ENCODE assay signal across 31 cellular contexts in genomic region chr2:118295592-118296390, GRCh38.
"Had no signal": no experiment of that assay in that cellular context is flagged by ENCODE, and none has a peak within 500 bp of the region (broad histone marks: within the 10 kb centered on the region; RNA-seq: fewer than 3 reads in every experiment).

No MANE protein-coding gene starts in this region.

- ATAC-seq: natural killer cell; psoas muscle; right cardiac atrium; sciatic nerve; stimulated activated memory B cell treated with anti-CD40 and anti-IgM and Interleukin-4, amounts not matched to agents 10 μg/mL and 1 μg/mL and 100 μg/mL, for 72 hours; stimulated activated naive CD8-positive, alpha-beta T cell treated with anti-CD3 and anti-CD28 coated beads, Interleukin-15, amount 100 ng/mL, for 72 hours; stimulated activated naive CD8-positive, alpha-beta T cell treated with anti-CD3 and anti-CD28 coated beads, Interleukin-15, Interleukin-2, amounts not matched to agents 100 U/mL and 50 U/mL, for 24 hours; upper lobe of right lung had no signal

- H3K9ac ChIP-seq: neural progenitor cell, parathyroid adenoma had no signal

- H3K4me1 Mint-ChIP-seq: natural killer cell; neural progenitor cell; stimulated activated memory B cell treated with anti-CD40 and anti-IgM and Interleukin-4, amounts not matched to agents 10 μg/mL and 1 μg/mL and 100 μg/mL, for 72 hours; stimulated activated naive CD8-positive, alpha-beta T cell treated with anti-CD3 and anti-CD28 coated beads, Interleukin-15, amount 100 ng/mL, for 72 hours had no signal

- H3K27me3 ChIP-seq: neural progenitor cell, ovary, testis, transverse colon had no signal

- H3K27ac Mint-ChIP-seq: natural killer cell; nephron; neural progenitor cell; progenitor cell of endocrine pancreas; stimulated activated memory B cell treated with anti-CD40 and anti-IgM and Interleukin-4, amounts not matched to agents 10 μg/mL and 1 μg/mL and 100 μg/mL, for 72 hours; stimulated activated naive CD8-positive, alpha-beta T cell treated with anti-CD3 and anti-CD28 coated beads, Interleukin-15, amount 100 ng/mL, for 72 hours; type B pancreatic cell had no signal

- H3K36me3 Mint-ChIP-seq: natural killer cell; neural progenitor cell; stimulated activated memory B cell treated with anti-CD40 and anti-IgM and Interleukin-4, amounts not matched to agents 10 μg/mL and 1 μg/mL and 100 μg/mL, for 72 hours; type B pancreatic cell had no signal

- H3K9me3 Mint-ChIP-seq: natural killer cell; stimulated activated memory B cell treated with anti-CD40 and anti-IgM and Interleukin-4, amounts not matched to agents 10 μg/mL and 1 μg/mL and 100 μg/mL, for 72 hours; stimulated activated naive CD8-positive, alpha-beta T cell treated with anti-CD3 and anti-CD28 coated beads, Interleukin-15, amount 100 ng/mL, for 72 hours had no signal

- H3K9me3 ChIP-seq: ovary, psoas muscle, spleen, suprapubic skin, testis, tibial artery, transverse colon, upper lobe of right lung, uterus had no signal

- DNase-seq: natural killer cell; occipital lobe; ovary; posterior cingulate gyrus; psoas muscle; right cardiac atrium; spleen; stimulated activated CD4-positive, alpha-beta T cell treated with anti-CD3 and anti-CD28 coated beads, Interleukin-12 subunit alpha, Interleukin-12 subunit beta, amount 100 ng/mL, for 4 hours; stimulated activated CD4-positive, alpha-beta T cell treated with anti-CD3 and anti-CD28 coated beads, Interleukin-1b, Interleukin-23, amount 100 ng/mL, for 48 hours; stimulated activated CD4-positive, alpha-beta T cell treated with anti-CD3 and anti-CD28 coated beads, Interleukin-4, amount 100 ng/mL, for 1 hour; stimulated activated CD4-positive, alpha-beta T cell treated with anti-CD3 and anti-CD28 coated beads, Interleukin-4, amount 100 ng/mL, for 4 hours; stimulated activated CD8-positive, alpha-beta memory T cell treated with anti-CD3 and anti-CD28 coated beads, Interleukin-4, amount 100 ng/mL, for 48 hours; stimulated activated naive CD4-positive, alpha-beta T cell; stimulated activated naive CD8-positive, alpha-beta T cell treated with anti-CD3 and anti-CD28 coated beads, Interleukin-15, amount 100 ng/mL, for 72 hours; stimulated activated naive CD8-positive, alpha-beta T cell treated with anti-CD3 and anti-CD28 coated beads, Interleukin-15, Interleukin-2, amounts not matched to agents 100 U/mL and 50 U/mL, for 24 hours; substantia nigra; testis; tibial artery; transverse colon; upper lobe of right lung; uterus had no signal

- H3K27ac ChIP-seq: neural progenitor cell, ovary, parathyroid adenoma, psoas muscle, skin epidermis, spleen, suprapubic skin, testis, tibial artery, transverse colon, upper lobe of right lung, uterus had no signal

- H3K4me3 ChIP-seq: neural progenitor cell, ovary, psoas muscle, skin epidermis, smooth muscle cell, spleen, suprapubic skin, testis, tibial artery, transverse colon, upper lobe of right lung, uterus had no signal

- H2AFZ ChIP-seq: neural progenitor cell, parathyroid adenoma had no signal

- H3K4me2 ChIP-seq: neural progenitor cell, smooth muscle cell had no signal

- H3K79me2 ChIP-seq: parathyroid adenoma had no signal

- H3K4me3 Mint-ChIP-seq: natural killer cell; nephron; neural progenitor cell; stimulated activated memory B cell treated with anti-CD40 and anti-IgM and Interleukin-4, amounts not matched to agents 10 μg/mL and 1 μg/mL and 100 μg/mL, for 72 hours; stimulated activated naive CD8-positive, alpha-beta T cell treated with anti-CD3 and anti-CD28 coated beads, Interleukin-15, amount 100 ng/mL, for 72 hours; type B pancreatic cell had no signal

- H3K4me1 ChIP-seq: neural progenitor cell, parathyroid adenoma, psoas muscle, spleen, suprapubic skin, tibial artery, transverse colon, upper lobe of right lung, uterus had no signal

- H3K36me3 ChIP-seq: neural progenitor cell, ovary, spleen, suprapubic skin, tibial artery, transverse colon, upper lobe of right lung, uterus had no signal
